ENCODE assay signal across 2 cellular contexts in the genomic region with DNA sequence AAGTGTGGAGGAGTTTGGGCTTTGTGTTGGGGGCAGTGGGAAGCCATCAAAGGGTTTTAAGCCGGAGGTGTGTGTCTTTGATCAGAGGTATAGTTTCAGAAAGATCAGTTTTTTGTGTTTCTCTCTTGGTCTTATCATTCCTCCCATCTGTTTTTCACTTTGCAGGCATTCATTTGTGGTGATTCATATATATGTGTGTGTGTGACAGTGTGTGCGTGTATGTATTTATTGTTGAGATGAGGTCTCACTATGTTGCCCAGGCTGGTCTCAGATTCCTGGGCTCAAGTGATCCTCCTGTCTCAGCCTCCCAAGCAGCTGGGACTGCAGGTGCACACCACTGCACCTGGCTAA.
TF ChIP-seq lines count a peak whose summit lies in the region.

No MANE protein-coding gene starts in this region.

TF ChIP-seq in GM12878, 131 proteins besides CTCF, POLR2A, EP300 and RAD21:
- TF ChIP-seq, protein P1, sequence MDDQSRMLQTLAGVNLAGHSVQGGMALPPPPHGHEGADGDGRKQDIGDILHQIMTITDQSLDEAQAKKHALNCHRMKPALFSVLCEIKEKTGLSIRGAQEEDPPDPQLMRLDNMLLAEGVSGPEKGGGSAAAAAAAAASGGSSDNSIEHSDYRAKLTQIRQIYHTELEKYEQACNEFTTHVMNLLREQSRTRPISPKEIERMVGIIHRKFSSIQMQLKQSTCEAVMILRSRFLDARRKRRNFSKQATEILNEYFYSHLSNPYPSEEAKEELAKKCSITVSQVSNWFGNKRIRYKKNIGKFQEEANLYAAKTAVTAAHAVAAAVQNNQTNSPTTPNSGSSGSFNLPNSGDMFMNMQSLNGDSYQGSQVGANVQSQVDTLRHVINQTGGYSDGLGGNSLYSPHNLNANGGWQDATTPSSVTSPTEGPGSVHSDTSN (IDR thresholded peaks at IDR 0.05; ENCODE audit: insufficient replicate concordance, low read depth, low read length) = no peak
- TF ChIP-seq WRNIP1 (IDR thresholded peaks at IDR 0.05; ENCODE audit: borderline replicate concordance, low read depth, low read length) (no peak), NR2C2 (IDR thresholded peaks at IDR 0.05; ENCODE audit: borderline replicate concordance, control insufficient read depth, insufficient read length, low read depth) (no peak)
- TF ChIP-seq, protein P2, sequence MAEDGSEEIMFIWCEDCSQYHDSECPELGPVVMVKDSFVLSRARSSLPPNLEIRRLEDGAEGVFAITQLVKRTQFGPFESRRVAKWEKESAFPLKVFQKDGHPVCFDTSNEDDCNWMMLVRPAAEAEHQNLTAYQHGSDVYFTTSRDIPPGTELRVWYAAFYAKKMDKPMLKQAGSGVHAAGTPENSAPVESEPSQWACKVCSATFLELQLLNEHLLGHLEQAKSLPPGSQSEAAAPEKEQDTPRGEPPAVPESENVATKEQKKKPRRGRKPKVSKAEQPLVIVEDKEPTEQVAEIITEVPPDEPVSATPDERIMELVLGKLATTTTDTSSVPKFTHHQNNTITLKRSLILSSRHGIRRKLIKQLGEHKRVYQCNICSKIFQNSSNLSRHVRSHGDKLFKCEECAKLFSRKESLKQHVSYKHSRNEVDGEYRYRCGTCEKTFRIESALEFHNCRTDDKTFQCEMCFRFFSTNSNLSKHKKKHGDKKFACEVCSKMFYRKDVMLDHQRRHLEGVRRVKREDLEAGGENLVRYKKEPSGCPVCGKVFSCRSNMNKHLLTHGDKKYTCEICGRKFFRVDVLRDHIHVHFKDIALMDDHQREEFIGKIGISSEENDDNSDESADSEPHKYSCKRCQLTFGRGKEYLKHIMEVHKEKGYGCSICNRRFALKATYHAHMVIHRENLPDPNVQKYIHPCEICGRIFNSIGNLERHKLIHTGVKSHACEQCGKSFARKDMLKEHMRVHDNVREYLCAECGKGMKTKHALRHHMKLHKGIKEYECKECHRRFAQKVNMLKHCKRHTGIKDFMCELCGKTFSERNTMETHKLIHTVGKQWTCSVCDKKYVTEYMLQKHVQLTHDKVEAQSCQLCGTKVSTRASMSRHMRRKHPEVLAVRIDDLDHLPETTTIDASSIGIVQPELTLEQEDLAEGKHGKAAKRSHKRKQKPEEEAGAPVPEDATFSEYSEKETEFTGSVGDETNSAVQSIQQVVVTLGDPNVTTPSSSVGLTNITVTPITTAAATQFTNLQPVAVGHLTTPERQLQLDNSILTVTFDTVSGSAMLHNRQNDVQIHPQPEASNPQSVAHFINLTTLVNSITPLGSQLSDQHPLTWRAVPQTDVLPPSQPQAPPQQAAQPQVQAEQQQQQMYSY (CRISPR knock-in tag; IDR thresholded peaks at IDR 0.05) = no peak
- TF ChIP-seq, protein P3, sequence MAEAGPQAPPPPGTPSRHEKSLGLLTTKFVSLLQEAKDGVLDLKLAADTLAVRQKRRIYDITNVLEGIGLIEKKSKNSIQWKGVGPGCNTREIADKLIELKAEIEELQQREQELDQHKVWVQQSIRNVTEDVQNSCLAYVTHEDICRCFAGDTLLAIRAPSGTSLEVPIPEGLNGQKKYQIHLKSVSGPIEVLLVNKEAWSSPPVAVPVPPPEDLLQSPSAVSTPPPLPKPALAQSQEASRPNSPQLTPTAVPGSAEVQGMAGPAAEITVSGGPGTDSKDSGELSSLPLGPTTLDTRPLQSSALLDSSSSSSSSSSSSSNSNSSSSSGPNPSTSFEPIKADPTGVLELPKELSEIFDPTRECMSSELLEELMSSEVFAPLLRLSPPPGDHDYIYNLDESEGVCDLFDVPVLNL (IDR thresholded peaks at IDR 0.05; ENCODE audit: low read depth, low read length) = no peak

TF ChIP-seq in liver, 16 proteins besides CTCF, POLR2A, EP300 and RAD21:
- TF ChIP-seq YY1 (IDR thresholded peaks at IDR 0.05) = no peak
- TF ChIP-seq, protein P4, sequence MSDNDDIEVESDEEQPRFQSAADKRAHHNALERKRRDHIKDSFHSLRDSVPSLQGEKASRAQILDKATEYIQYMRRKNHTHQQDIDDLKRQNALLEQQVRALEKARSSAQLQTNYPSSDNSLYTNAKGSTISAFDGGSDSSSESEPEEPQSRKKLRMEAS (IDR thresholded peaks at IDR 0.05) = no peak
- no peak for TF ChIP-seq JUND (IDR thresholded peaks at IDR 0.05)
- no peak for TF ChIP-seq HNF4G (IDR thresholded peaks at IDR 0.05)
- TF ChIP-seq RXRA (IDR thresholded peaks at IDR 0.05) = no peak
- TF ChIP-seq FOXA1 (IDR thresholded peaks at IDR 0.05) = no peak
- no peak for TF ChIP-seq TAF1 (conservative IDR thresholded peaks at IDR 0.05)
- TF ChIP-seq NR2F2 (IDR thresholded peaks at IDR 0.05) = no peak
- TF ChIP-seq EGR1 (IDR thresholded peaks at IDR 0.05; ENCODE audit: low read depth in 2 of 2) = no peak
- TF ChIP-seq HNF4A (conservative IDR thresholded peaks at IDR 0.05) = no peak
- TF ChIP-seq, protein P5, sequence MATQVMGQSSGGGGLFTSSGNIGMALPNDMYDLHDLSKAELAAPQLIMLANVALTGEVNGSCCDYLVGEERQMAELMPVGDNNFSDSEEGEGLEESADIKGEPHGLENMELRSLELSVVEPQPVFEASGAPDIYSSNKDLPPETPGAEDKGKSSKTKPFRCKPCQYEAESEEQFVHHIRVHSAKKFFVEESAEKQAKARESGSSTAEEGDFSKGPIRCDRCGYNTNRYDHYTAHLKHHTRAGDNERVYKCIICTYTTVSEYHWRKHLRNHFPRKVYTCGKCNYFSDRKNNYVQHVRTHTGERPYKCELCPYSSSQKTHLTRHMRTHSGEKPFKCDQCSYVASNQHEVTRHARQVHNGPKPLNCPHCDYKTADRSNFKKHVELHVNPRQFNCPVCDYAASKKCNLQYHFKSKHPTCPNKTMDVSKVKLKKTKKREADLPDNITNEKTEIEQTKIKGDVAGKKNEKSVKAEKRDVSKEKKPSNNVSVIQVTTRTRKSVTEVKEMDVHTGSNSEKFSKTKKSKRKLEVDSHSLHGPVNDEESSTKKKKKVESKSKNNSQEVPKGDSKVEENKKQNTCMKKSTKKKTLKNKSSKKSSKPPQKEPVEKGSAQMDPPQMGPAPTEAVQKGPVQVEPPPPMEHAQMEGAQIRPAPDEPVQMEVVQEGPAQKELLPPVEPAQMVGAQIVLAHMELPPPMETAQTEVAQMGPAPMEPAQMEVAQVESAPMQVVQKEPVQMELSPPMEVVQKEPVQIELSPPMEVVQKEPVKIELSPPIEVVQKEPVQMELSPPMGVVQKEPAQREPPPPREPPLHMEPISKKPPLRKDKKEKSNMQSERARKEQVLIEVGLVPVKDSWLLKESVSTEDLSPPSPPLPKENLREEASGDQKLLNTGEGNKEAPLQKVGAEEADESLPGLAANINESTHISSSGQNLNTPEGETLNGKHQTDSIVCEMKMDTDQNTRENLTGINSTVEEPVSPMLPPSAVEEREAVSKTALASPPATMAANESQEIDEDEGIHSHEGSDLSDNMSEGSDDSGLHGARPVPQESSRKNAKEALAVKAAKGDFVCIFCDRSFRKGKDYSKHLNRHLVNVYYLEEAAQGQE (IDR thresholded peaks at IDR 0.05) = no peak
TF ChIP-seq in liver: peak in this region for 0.
